Comparison of ENCODE assay signal across 16 cellular contexts in genomic region chr3:64760258-64760657, GRCh38.
"Had no signal": no experiment of that assay in that cellular context is flagged by ENCODE, and none has a peak within 500 bp of the region (broad histone marks: within the 10 kb centered on the region; RNA-seq: fewer than 3 reads in every experiment).

No MANE protein-coding gene starts in this region.

- DNase-seq: activated naive CD4-positive, alpha-beta T cell; activated T-cell treated with anti-CD3 and anti-CD28 coated beads, Interleukin-2, amount 50 U/mL, for 24 hours; adrenal gland; immature natural killer cell; midbrain; ovary; spleen; stimulated activated CD4-positive, alpha-beta T cell treated with anti-CD3 and anti-CD28 coated beads, Interleukin-4, amount 100 ng/mL, for 24 hours; stimulated activated naive CD4-positive, alpha-beta T cell treated with Interleukin-2 at 50 U/mL for 16 hours; T-helper 1 cell; uterus had no signal

- H3K27me3 ChIP-seq: adrenal gland, breast epithelium, hepatocyte, ovary, spleen, tibial nerve, uterus had no signal

- H3K4me1 ChIP-seq: adrenal gland had no signal

- H3K27ac ChIP-seq: adrenal gland, breast epithelium, epithelial cell of prostate, hepatocyte, ovary, spleen, tibial nerve had no signal

- H3K9me3 ChIP-seq: adrenal gland, breast epithelium, ovary, spleen, tibial nerve, uterus had no signal

- H3K4me3 ChIP-seq: adrenal gland, breast epithelium, hepatocyte, ovary, spleen, tibial nerve, uterus had no signal

- ATAC-seq: natural killer cell treated with Interleukin-12 subunit alpha and Interleukin-12 subunit beta and Interleukin-15 and Interleukin-18, amount 100 ng/mL, for 72 hours had no signal

- H3K36me3 ChIP-seq: adrenal gland, breast epithelium, ovary, spleen, tibial nerve, uterus had no signal
